Comparison of ENCODE assay signal across 8 cellular contexts in the genomic region with DNA sequence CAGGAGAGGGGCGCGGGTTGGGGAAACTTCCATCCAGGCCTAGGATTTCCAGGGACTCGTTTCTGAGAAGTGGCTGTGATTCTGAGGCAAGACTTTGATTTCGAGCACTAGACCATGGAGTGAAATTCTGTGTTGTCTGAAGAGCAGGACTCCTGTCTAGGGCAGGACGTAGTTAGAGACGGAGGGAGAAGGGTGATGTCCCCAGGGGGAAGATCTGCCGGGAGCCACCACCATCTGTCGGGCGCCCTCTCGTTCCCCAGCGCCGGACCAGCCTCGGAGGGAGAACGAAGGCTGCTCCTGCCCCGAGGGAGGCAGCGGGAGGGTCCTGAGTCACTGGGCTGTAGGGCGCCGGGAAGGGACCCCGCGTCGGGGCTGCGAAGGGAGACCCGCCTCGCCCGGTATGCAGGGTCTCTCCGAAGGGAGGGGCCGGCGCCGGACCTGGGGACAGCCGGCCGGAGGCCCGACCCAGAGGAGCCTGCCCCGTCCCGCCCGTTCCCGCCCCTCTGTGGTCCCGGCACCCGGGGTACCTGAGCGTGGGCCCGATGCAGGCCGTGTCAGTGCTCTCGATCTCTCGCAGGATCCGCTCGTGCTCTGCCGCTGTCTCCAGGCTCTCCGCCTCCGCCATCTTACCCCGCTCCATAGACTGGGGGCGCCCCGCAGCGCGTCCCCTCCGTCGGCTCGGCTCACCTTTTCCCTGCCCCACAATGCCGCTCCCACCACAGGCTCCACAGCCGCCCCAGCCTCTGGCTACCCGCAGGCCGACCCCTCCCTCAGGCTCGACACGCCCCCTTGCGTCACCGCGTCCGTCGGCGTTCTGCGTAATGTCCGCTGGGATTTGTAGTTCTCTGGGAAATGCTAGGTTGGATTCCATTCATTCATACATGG. TPM values are rescaled to one million over a fixed set of nuclear protein-coding genes. Genes with fewer than 3 reads are reported as not detected.
DNase-seq lines count a peak whose midpoint lies in the region; ATAC-seq and TF ChIP-seq lines count a peak whose summit lies in the region.

A gene (minus strand): TSS at position 763 of the 885 bp plus-strand sequence.

- H3K36me3 Mint-ChIP-seq in activated T-helper 17 cell treated with anti-CD3 and anti-CD28 coated beads, Interleukin-2, amount 50 U/mL, for 72 hours (ENCODE audit: low read depth) = no peaks in the 10 kb centered on the region
- peaks cover 0 to 6% (median 4%) of the 10 kb centered on the region in 3 donors for H3K36me3 Mint-ChIP-seq in naive thymus-derived CD8-positive, alpha-beta T cell
- peaks cover 6 to 8% of the 10 kb centered on the region in 2 donors for H3K36me3 Mint-ChIP-seq in stimulated activated naive B cell treated with anti-CD40 and anti-IgM and Interleukin-4, amounts not matched to agents 10 μg/mL and 1 μg/mL and 100 μg/mL, for 72 hours

- H4K20me1 ChIP-seq in KMS-11 (ENCODE audit: insufficient read depth) = no peaks in the 10 kb centered on the region

- H2AFZ ChIP-seq in KMS-11 (ENCODE audit: low read depth) = peak within 1 kb of the TSS; percentile 83

- peak within 1 kb of the TSS; percentile 52; the same call in 1 of the 2 replicates for H3K9ac ChIP-seq in KMS-11

- POLR2A ChIA-PET in naive thymus-derived CD8-positive, alpha-beta T cell (lab: Charles Lee) = no interaction called here

- H3K36me3 ChIP-seq in KMS-11 (ENCODE audit: insufficient read depth) = no peaks in the 10 kb centered on the region

- DNase-seq in DMS53 (lab: John Stamatoyannopoulos, UW) (peak; percentile 91), RPMI8226 (peak; percentile 81), fibroblast of mammary gland (ENCODE audit: low read depth) (peak; percentile 84)
- DNase-seq in naive thymus-derived CD8-positive, alpha-beta T cell = peak; percentile 72 to 91 (median 85)
- peak; percentile 84 for DNase-seq in stimulated activated naive B cell treated with anti-CD40 and anti-IgM and Interleukin-4, amounts not matched to agents 10 μg/mL and 1 μg/mL and 100 μg/mL, for 72 hours

- peaks cover 46% of the 10 kb centered on the region for H3K4me1 ChIP-seq in KMS-11 (ENCODE audit: low read depth, poor library complexity, severe bottlenecking)

- H3K4me3 ChIP-seq in KMS-11 (IDR thresholded peaks at IDR 0.05; ENCODE audit: insufficient read depth, low read depth, low read length) = peak within 1 kb of the TSS; percentile 95
- peak within 1 kb of the TSS; percentile 80 for H3K4me3 ChIP-seq in fibroblast of mammary gland (ENCODE audit: control insufficient read depth, low read depth, low read length)

- ATAC-seq in GM21786 (IDR thresholded peaks at IDR 0.05; ENCODE audit: unreplicated experiment) = peak; percentile 96
- peak; percentile 89 for ATAC-seq in activated T-helper 17 cell treated with anti-CD3 and anti-CD28 coated beads, Interleukin-2, amount 50 U/mL, for 72 hours (replicated peaks)
- peak; percentile 83 to 94 for ATAC-seq in naive thymus-derived CD8-positive, alpha-beta T cell
- ATAC-seq in stimulated activated naive B cell treated with anti-CD40 and anti-IgM and Interleukin-4, amounts not matched to agents 10 μg/mL and 1 μg/mL and 100 μg/mL, for 72 hours (replicated peaks) = peak; percentile 90

- peak within 1 kb of the TSS; percentile 90 for H3K4me3 Mint-ChIP-seq in activated T-helper 17 cell treated with anti-CD3 and anti-CD28 coated beads, Interleukin-2, amount 50 U/mL, for 72 hours
- peak within 1 kb of the TSS; percentile 90 to 98 (median 95) for H3K4me3 Mint-ChIP-seq in naive thymus-derived CD8-positive, alpha-beta T cell
- H3K4me3 Mint-ChIP-seq in stimulated activated naive B cell treated with anti-CD40 and anti-IgM and Interleukin-4, amounts not matched to agents 10 μg/mL and 1 μg/mL and 100 μg/mL, for 72 hours = peak within 1 kb of the TSS; percentile 92 to 98

- H3K9me3 Mint-ChIP-seq in activated T-helper 17 cell treated with anti-CD3 and anti-CD28 coated beads, Interleukin-2, amount 50 U/mL, for 72 hours = no peaks in the 10 kb centered on the region
- no peaks in the 10 kb centered on the region for H3K9me3 Mint-ChIP-seq in naive thymus-derived CD8-positive, alpha-beta T cell
- peaks cover 0 to 2% of the 10 kb centered on the region in 2 donors for H3K9me3 Mint-ChIP-seq in stimulated activated naive B cell treated with anti-CD40 and anti-IgM and Interleukin-4, amounts not matched to agents 10 μg/mL and 1 μg/mL and 100 μg/mL, for 72 hours

- peak within 1 kb of the TSS; percentile 26 for H3K4me2 ChIP-seq in KMS-11

- peaks cover 38% of the 10 kb centered on the region for H3K4me1 Mint-ChIP-seq in activated T-helper 17 cell treated with anti-CD3 and anti-CD28 coated beads, Interleukin-2, amount 50 U/mL, for 72 hours
- peaks cover 21 to 47% (median 40%) of the 10 kb centered on the region in 4 donors for H3K4me1 Mint-ChIP-seq in naive thymus-derived CD8-positive, alpha-beta T cell
- peaks cover 23 to 32% of the 10 kb centered on the region in 2 donors for H3K4me1 Mint-ChIP-seq in stimulated activated naive B cell treated with anti-CD40 and anti-IgM and Interleukin-4, amounts not matched to agents 10 μg/mL and 1 μg/mL and 100 μg/mL, for 72 hours

- H3K27ac Mint-ChIP-seq in activated T-helper 17 cell treated with anti-CD3 and anti-CD28 coated beads, Interleukin-2, amount 50 U/mL, for 72 hours = peak within 1 kb of the TSS; percentile 89
- peak within 1 kb of the TSS; percentile 71 to 95 (median 93) for H3K27ac Mint-ChIP-seq in naive thymus-derived CD8-positive, alpha-beta T cell
- peak within 1 kb of the TSS; percentile 96 for H3K27ac Mint-ChIP-seq in stimulated activated naive B cell treated with anti-CD40 and anti-IgM and Interleukin-4, amounts not matched to agents 10 μg/mL and 1 μg/mL and 100 μg/mL, for 72 hours

- H3K79me2 ChIP-seq in KMS-11 (ENCODE audit: insufficient read depth, low read depth) = no peaks in the 10 kb centered on the region

- no peak within 1 kb of the TSS for H3K27ac ChIP-seq in KMS-11

- H3K27me3 ChIP-seq in KMS-11 (ENCODE audit: insufficient read depth, low read depth) = no peaks in the 10 kb centered on the region

- H3K27me3 Mint-ChIP-seq in activated T-helper 17 cell treated with anti-CD3 and anti-CD28 coated beads, Interleukin-2, amount 50 U/mL, for 72 hours = no peaks in the 10 kb centered on the region
- peaks cover 0 to 18% (median 3%) of the 10 kb centered on the region in 5 donors for H3K27me3 Mint-ChIP-seq in naive thymus-derived CD8-positive, alpha-beta T cell
- H3K27me3 Mint-ChIP-seq in stimulated activated naive B cell treated with anti-CD40 and anti-IgM and Interleukin-4, amounts not matched to agents 10 μg/mL and 1 μg/mL and 100 μg/mL, for 72 hours = peaks cover 13 to 22% of the 10 kb centered on the region in 2 donors

- TF ChIP-seq CTCF in KMS-11 (conservative IDR thresholded peaks at IDR 0.05; ENCODE audit: low read depth, low read length) = peak; percentile 40; the same call in 1 of the 2 replicates
- TF ChIP-seq CTCF in fibroblast of mammary gland (conservative IDR thresholded peaks at IDR 0.05; ENCODE audit: control insufficient read depth, insufficient read depth, low read depth, low read length) = no peak

RNA-seq across cellular contexts. Expression of the gene that starts here (rescaled TPM):
- 10 to 100 TPM; 12.1 to 12.8 TPM for total RNA-seq in activated T-helper 17 cell treated with anti-CD3 and anti-CD28 coated beads, Interleukin-2, amount 50 U/mL, for 72 hours
- 10 to 100 TPM; 19.5 to 20.1 TPM for total RNA-seq in naive thymus-derived CD8-positive, alpha-beta T cell
- polyA plus RNA-seq in naive thymus-derived CD8-positive, alpha-beta T cell = 1 to 10 TPM; 3.3 to 3.4 (median 3.3) TPM
